20 cellular contexts compared by ENCODE assay signal in the genomic region with DNA sequence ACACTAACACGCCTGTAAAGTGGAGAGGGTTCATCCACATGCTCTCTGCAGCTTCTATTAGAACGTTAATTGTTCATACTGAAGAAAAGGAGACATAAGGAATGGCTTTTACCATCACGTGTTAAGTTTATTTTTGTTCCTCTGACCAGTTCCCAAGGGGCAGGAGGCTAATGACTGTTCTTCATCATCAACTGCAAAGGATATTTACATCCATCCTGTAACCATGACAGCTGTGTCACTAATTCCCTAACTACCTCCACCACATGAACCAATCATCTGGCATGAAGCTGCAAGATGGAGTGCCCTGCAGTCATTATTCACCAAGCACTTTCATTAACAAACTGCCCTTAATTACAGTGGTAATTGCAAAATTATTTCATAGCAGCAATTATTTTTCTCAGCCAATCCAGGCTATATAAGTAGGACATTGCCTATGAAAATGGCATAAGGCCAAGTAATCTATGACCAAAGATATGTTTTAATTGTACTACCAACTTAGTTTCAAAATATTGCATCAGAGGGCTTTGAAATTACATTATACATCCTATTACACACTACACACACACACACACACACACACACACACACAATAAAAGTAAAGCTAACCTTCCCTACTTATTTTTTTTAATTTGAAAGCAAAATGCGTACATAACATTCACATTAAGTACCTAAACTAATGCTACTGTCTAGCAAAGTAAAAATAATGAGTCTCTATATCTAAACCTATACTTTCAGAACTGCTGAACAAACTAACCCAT.
DNase-seq lines count a peak whose midpoint lies in the region; ATAC-seq, FAIRE-seq and TF ChIP-seq lines count a peak whose summit lies in the region.
"Had no signal": no experiment of that assay in that cellular context is flagged by ENCODE, and none has a peak within 500 bp of the region (broad histone marks: within the 10 kb centered on the region; RNA-seq: fewer than 3 reads in every experiment).

No MANE protein-coding gene starts in this region.

- H3K27me3 ChIP-seq in IMR-90 (ENCODE audit: control insufficient read depth, insufficient read depth, low read length) (no peaks in the 10 kb centered on the region), astrocyte (ENCODE audit: insufficient read depth, low read length) (no peaks in the 10 kb centered on the region)
- H3K27me3 ChIP-seq: gastrocnemius medialis, right lobe of liver, stomach, upper lobe of right lung had no signal

- H3K4me3 ChIP-seq in AG10803 (ENCODE audit: low read length) (no peak overlapping the region), IMR-90 (ENCODE audit: insufficient read depth, low read depth, low read length) (no peak overlapping the region), astrocyte (ENCODE audit: insufficient read depth, low read depth, low read length) (no peak overlapping the region)
- H3K4me3 ChIP-seq: gastrocnemius medialis, right lobe of liver, stomach, upper lobe of right lung had no signal

- no peak overlapping the region for H2BK5ac ChIP-seq in IMR-90 (ENCODE audit: low read depth, low read length, poor library complexity, severe bottlenecking)

- no TSS peak for BruUV-seq in IMR-90 (replicated peaks; lab: Mats Ljungman, UMichigan)

- H3K4me2 ChIP-seq in IMR-90 (ENCODE audit: low read depth, low read length): no peak overlapping the region
- H3K4me2 ChIP-seq in astrocyte (ENCODE audit: low read length): no peak overlapping the region

- no peak overlapping the region for H3K27ac ChIP-seq in IMR-90 (ENCODE audit: insufficient read depth, low read length)
- H3K27ac ChIP-seq in astrocyte (ENCODE audit: low read depth, low read length): no peak overlapping the region
- H3K27ac ChIP-seq: gastrocnemius medialis, right lobe of liver, stomach, upper lobe of right lung had no signal

- intact Hi-C loops in IMR-90 (cut with micrococcal nuclease): no loop called here

- no peak overlapping the region for H3K4ac ChIP-seq in IMR-90 (ENCODE audit: low read depth, low read length)

- H3K4me1 ChIP-seq in IMR-90 (ENCODE audit: control insufficient read depth, insufficient read depth, low read length) (peaks cover 2% of the 10 kb centered on the region; the same call in 1 of the 2 replicates), astrocyte (ENCODE audit: insufficient read depth, low read length) (no peaks in the 10 kb centered on the region)
- H3K4me1 ChIP-seq: right lobe of liver, stomach had no signal

- H2BK20ac ChIP-seq in IMR-90 (ENCODE audit: low read depth, low read length): no peak overlapping the region

- FAIRE-seq in astrocyte (lab: Jason Lieb, UNC): no peak
- FAIRE-seq: A204.1 had no signal

- POLR2A ChIA-PET in IMR-90 (lab: Charles Lee; ENCODE audit: unreplicated experiment): no interaction called here

- no CpG with 5 or more reads among the region's 4 CpGs for WGBS in IMR-90 (ENCODE audit: extremely low coverage in 2 of 2, insufficient read length in 1 of 2), 2 experiments

- H3K4me1 Mint-ChIP-seq in astrocyte (ENCODE audit: low read depth, unreplicated experiment): peaks cover 37% of the 10 kb centered on the region
- H3K4me1 Mint-ChIP-seq: CD14-positive monocyte had no signal

- no peak overlapping the region for H2BK15ac ChIP-seq in IMR-90 (ENCODE audit: low read depth, low read length)

- no peak overlapping the region for H2AK5ac ChIP-seq in IMR-90 (ENCODE audit: low read depth, low read length)

- H3K27me3 Mint-ChIP-seq in astrocyte (ENCODE audit: low read depth, unreplicated experiment): no peaks in the 10 kb centered on the region

- H4K5ac ChIP-seq in IMR-90 (ENCODE audit: low read depth, low read length): no peak overlapping the region

- H2BK120ac ChIP-seq in IMR-90 (ENCODE audit: low read depth, low read length): no peak overlapping the region

- no peaks in the 10 kb centered on the region for H3K36me3 ChIP-seq in IMR-90 (ENCODE audit: control insufficient read depth, insufficient read depth, low read length)
- no peaks in the 10 kb centered on the region for H3K36me3 ChIP-seq in astrocyte (ENCODE audit: insufficient read depth, low read length)
- H3K36me3 ChIP-seq: gastrocnemius medialis, right lobe of liver, stomach, upper lobe of right lung had no signal

- dilution Hi-C loops in IMR-90 (cut with HindIII; ENCODE audit: low sequenced_read_pairs, unreplicated experiment): no loop called here

- no peak overlapping the region for H3K27ac Mint-ChIP-seq in astrocyte (ENCODE audit: unreplicated experiment)
- H3K27ac Mint-ChIP-seq: activated T-helper 2 cell treated with anti-CD3 and anti-CD28 coated beads, Interferon-gamma antibody, Interleukin-2, Interleukin-4, amounts not matched to agents 10 μg/mL and 5 μg/mL and 100 μg/mL, durations not matched to agents 14 hours and 24 hours and 36 hours; CD14-positive monocyte had no signal

- no peak overlapping the region for H3K23ac ChIP-seq in IMR-90 (ENCODE audit: low read depth, low read length)

- H3K14ac ChIP-seq in IMR-90 (replicated peaks; ENCODE audit: low read depth, low read length): no peak overlapping the region

- no peak overlapping the region for H2AK9ac ChIP-seq in IMR-90 (replicated peaks; ENCODE audit: low read depth, low read length, poor library complexity)

- in situ Hi-C loops in IMR-90 (cut with MboI; ENCODE audit: low sequenced_read_pairs): no loop called here

- H3K4me3 Mint-ChIP-seq in astrocyte (ENCODE audit: unreplicated experiment): no peak overlapping the region
- H3K4me3 Mint-ChIP-seq: CD14-positive monocyte had no signal

- H3K18ac ChIP-seq in IMR-90 (ENCODE audit: low read depth, low read length): no peak overlapping the region

- no peak overlapping the region for H4K8ac ChIP-seq in IMR-90 (ENCODE audit: low read depth in 2 of 2, low read length in 2 of 2)

- H2AFZ ChIP-seq in IMR-90 (replicated peaks; ENCODE audit: low read length, poor library complexity) (no peak overlapping the region), astrocyte (ENCODE audit: low read depth, low read length) (no peak overlapping the region)

- peaks cover 7% of the 10 kb centered on the region for H3K36me3 Mint-ChIP-seq in astrocyte (ENCODE audit: low read depth, unreplicated experiment)
- H3K36me3 Mint-ChIP-seq: CD14-positive monocyte had no signal

- H3K56ac ChIP-seq in IMR-90 (ENCODE audit: extremely low read depth, insufficient read depth, low read length): no peak overlapping the region

- no peak overlapping the region for H3K9ac ChIP-seq in IMR-90 (ENCODE audit: low read depth, low read length)
- no peak overlapping the region for H3K9ac ChIP-seq in astrocyte (ENCODE audit: low read length)

- ATAC-seq in IMR-90 (ENCODE audit: low read depth) (no peak), GM21576 (IDR thresholded peaks at IDR 0.05; ENCODE audit: unreplicated experiment) (no peak)
- ATAC-seq: gastrocnemius medialis, left lobe of liver, PC-3, right lobe of liver, upper lobe of right lung had no signal

- no peak for TF ChIP-seq RAD21 in IMR-90 (IDR thresholded peaks at IDR 0.05; ENCODE audit: low read length)

- CTCF ChIA-PET in IMR-90 (lab: Yijun Ruan, JAX): interaction anchor here (0.5 kb wide), 1 partner anchor 87 kb away, joined by 3 read pairs; no protein-coding TSS in a partner anchor

- DNase-seq in AG10803 (ENCODE audit: low read depth): peak; percentile 5
- DNase-seq in IMR-90: peak; percentile 52
- peak; percentile 92 to 93 for DNase-seq in NCI-H1930 (lab: John Stamatoyannopoulos, UW)
- DNase-seq in astrocyte (ENCODE audit: low read depth): peak; percentile 27
- no peak for DNase-seq in epidermal melanocyte (ENCODE audit: insufficient read length, low spot score)
- DNase-seq in stimulated activated CD4-positive, alpha-beta T cell treated with anti-CD3 and anti-CD28 coated beads, Interleukin-2, amount 100 ng/mL, for 24 hours: no peak
- DNase-seq in DMS114 treated with DMSO at 0.1 percent for 48 hours (lab: John Stamatoyannopoulos, UW; ENCODE audit: unreplicated experiment): no peak
- DNase-seq: amniotic stem cell; gastrocnemius medialis; NCI-H345; PC-3; right lobe of liver; stimulated activated CD4-positive, alpha-beta T cell treated with anti-CD3 and anti-CD28 coated beads, Interleukin-1b, Interleukin-23, amount 100 ng/mL, for 48 hours; stomach; upper lobe of right lung had no signal

- H3K9me1 ChIP-seq in IMR-90 (ENCODE audit: insufficient read depth, low read length): 0 out of 2 replicates have a peak, but pooled peaks cover 3% of the 10 kb centered on the region

- no peaks in the 10 kb centered on the region for H3K9me3 ChIP-seq in IMR-90 (ENCODE audit: control insufficient read depth, insufficient read depth, low read length)
- no peaks in the 10 kb centered on the region for H3K9me3 ChIP-seq in astrocyte (ENCODE audit: insufficient read depth, low read depth, low read length)
- H3K9me3 ChIP-seq: gastrocnemius medialis, right lobe of liver, stomach, upper lobe of right lung had no signal

- H4K20me1 ChIP-seq in IMR-90 (ENCODE audit: insufficient read depth, low read length) (no peaks in the 10 kb centered on the region), astrocyte (ENCODE audit: insufficient read depth, low read length) (no peaks in the 10 kb centered on the region)

- no peak for TF ChIP-seq POLR2A in IMR-90 (IDR thresholded peaks at IDR 0.05; ENCODE audit: low read depth, low read length)

- H3K79me1 ChIP-seq in IMR-90 (ENCODE audit: low read depth in 1 of 2, low read length in 2 of 2): 0 out of 4 replicates have a peak, but pooled peaks cover 0 to 3% of the 10 kb centered on the region in 2 experiments

- H3K9me3 Mint-ChIP-seq in astrocyte (ENCODE audit: unreplicated experiment): no peaks in the 10 kb centered on the region
- H3K9me3 Mint-ChIP-seq: activated T-helper 2 cell treated with anti-CD3 and anti-CD28 coated beads, Interferon-gamma antibody, Interleukin-2, Interleukin-4, amounts not matched to agents 10 μg/mL and 5 μg/mL and 100 μg/mL, durations not matched to agents 14 hours and 24 hours and 36 hours; CD14-positive monocyte had no signal

- TF ChIP-seq CTCF in AG10803 (conservative IDR thresholded peaks at IDR 0.05; ENCODE audit: low read length): no peak
- no peak for TF ChIP-seq CTCF in IMR-90 (conservative IDR thresholded peaks at IDR 0.05; ENCODE audit: low read depth, low read length)
- TF ChIP-seq CTCF in astrocyte (IDR thresholded peaks at IDR 0.05; ENCODE audit: insufficient read depth, low read depth, low read length): no peak

- H3K79me2 ChIP-seq in astrocyte (ENCODE audit: insufficient read depth, low read length): no peaks in the 10 kb centered on the region

- no peak overlapping the region for H4K91ac ChIP-seq in IMR-90 (ENCODE audit: insufficient read depth, low read depth, low read length)

TF ChIP-seq in IMR-90, 13 proteins besides CTCF, POLR2A, EP300 and RAD21:
- TF ChIP-seq BHLHE40 (IDR thresholded peaks at IDR 0.05; ENCODE audit: low read depth, low read length) (peak; percentile 67), RFX5 (IDR thresholded peaks at IDR 0.05; ENCODE audit: low read depth, low read length) (no peak), CEBPB (IDR thresholded peaks at IDR 0.05; ENCODE audit: low read depth, low read length) (0 out of 2 replicates have a peak, but pooled peaks have one; percentile 31)

Comparison
In these comparisons a context has a peak if more than half of its experiments do, and no peak if none do; other contexts are left out.
1. DNase-seq: peak in AG10803 (single experiment), IMR-90 (single experiment), NCI-H1930 (2 of 2) and astrocyte (single experiment); none in epidermal melanocyte (single experiment), stimulated activated CD4-positive, alpha-beta T cell treated with anti-CD3 and anti-CD28 coated beads, Interleukin-2, amount 100 ng/mL, for 24 hours (0 of 2) and DMS114 treated with DMSO at 0.1 percent for 48 hours (single experiment).